Comparison of ENCODE assay signal across 8 cellular contexts in the genomic region with DNA sequence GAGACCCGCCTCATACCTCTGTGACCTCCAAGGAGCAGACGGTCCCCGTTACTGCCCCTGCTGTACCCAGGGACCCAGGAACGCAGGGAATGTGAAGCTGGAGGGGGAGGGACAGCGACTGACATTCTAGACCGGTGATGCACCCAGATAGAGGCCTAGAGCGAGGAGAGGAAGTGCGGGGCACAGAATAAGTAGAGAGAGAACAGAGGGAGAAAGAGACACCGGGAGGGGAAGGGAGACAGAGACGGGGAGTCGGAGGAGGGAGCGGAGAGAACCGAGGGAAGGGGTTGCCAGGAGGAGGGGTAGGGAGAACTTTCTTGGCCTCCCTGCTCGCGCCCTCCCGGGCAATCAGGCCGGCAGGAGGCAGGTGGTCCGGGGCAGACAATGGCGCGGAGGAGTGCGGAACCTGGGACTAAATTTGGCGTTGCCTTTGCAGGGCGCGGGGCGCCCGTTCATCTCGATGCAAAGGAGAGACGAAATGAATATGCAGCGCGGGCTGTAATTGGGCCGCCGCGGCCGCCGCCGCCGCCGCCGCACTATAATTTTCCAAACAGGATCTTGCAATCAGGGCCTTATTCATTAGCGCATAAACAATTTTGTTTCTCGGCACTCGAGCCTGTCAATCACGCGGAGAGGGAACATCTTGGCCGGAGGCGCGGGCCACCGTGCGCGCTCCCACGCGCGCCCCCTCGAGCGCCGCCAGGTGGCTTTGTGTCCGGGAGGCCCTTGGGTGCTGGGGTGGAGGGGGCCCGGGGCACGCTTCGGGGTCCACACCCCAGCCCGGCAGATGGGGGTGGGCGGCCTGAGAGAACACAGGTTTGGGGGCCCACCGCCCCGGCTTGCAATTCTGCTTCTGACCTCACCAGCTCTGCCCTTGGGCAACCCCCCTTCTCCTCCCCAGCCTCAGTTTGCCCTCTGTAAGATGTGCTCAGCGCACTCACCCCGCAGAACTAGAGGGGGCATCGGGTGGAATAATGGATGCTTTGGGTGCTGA. TPM values are rescaled to one million over a fixed set of nuclear protein-coding genes. Genes with fewer than 3 reads are reported as not detected.
DNase-seq lines count a peak whose midpoint lies in the region; ATAC-seq and TF ChIP-seq lines count a peak whose summit lies in the region.

No MANE protein-coding gene starts in this region.

- H3K9me3 ChIP-seq in fibroblast of lung (ENCODE audit: control insufficient read depth, insufficient read depth, low read depth, low read length) = no peaks in the 10 kb centered on the region

- peak overlapping the region; percentile 64 for H3K4me3 Mint-ChIP-seq in T-helper 2 cell treated with Interferon-gamma antibody and Interleukin-4, amounts not matched to agents 5 μg/mL and 100 μg/mL, for 36 hours

- H2AFZ ChIP-seq in fibroblast of lung (ENCODE audit: low read length) = peak overlapping the region; percentile 84

- TF ChIP-seq CTCF in fibroblast of lung (conservative IDR thresholded peaks at IDR 0.05 in 1 of 2, IDR thresholded peaks at IDR 0.05 in 1 of 2; ENCODE audit: low read depth in 1 of 2, low read length in 2 of 2) = peak in 1 of 2 donors; percentile 13

- no peaks in the 10 kb centered on the region for H4K20me1 ChIP-seq in fibroblast of lung (ENCODE audit: control insufficient read depth, extremely low read depth, insufficient read depth, low read length)

- no peaks in the 10 kb centered on the region for H3K36me3 Mint-ChIP-seq in T-helper 2 cell treated with Interferon-gamma antibody and Interleukin-4, amounts not matched to agents 5 μg/mL and 100 μg/mL, for 36 hours (ENCODE audit: low read depth)

- peaks cover 45% of the 10 kb centered on the region for H3K27me3 Mint-ChIP-seq in T-helper 2 cell treated with Interferon-gamma antibody and Interleukin-4, amounts not matched to agents 5 μg/mL and 100 μg/mL, for 36 hours (ENCODE audit: low read depth)

- H3K4me1 Mint-ChIP-seq in T-helper 2 cell treated with Interferon-gamma antibody and Interleukin-4, amounts not matched to agents 5 μg/mL and 100 μg/mL, for 36 hours (ENCODE audit: low read depth) = peaks cover 8% of the 10 kb centered on the region

- peaks cover 10% of the 10 kb centered on the region for H3K4me1 ChIP-seq in fibroblast of lung (ENCODE audit: control insufficient read depth, extremely low read depth, insufficient read depth, low read length)

- H3K27ac ChIP-seq in fibroblast of lung (ENCODE audit: insufficient read depth, low read length) = no peak overlapping the region

- intact Hi-C loops in posterior cingulate gyrus (cut with DNase I) = loop anchor here (5.0 to 10.0 kb wide), 4 partner anchors 138 to 688 kb away; a partner anchor contains a TSS

- H3K36me3 ChIP-seq in fibroblast of lung (ENCODE audit: control insufficient read depth, insufficient read depth, low read length) = no peaks in the 10 kb centered on the region

- ATAC-seq in GM21423 (IDR thresholded peaks at IDR 0.05; ENCODE audit: unreplicated experiment) = no peak

- no peaks in the 10 kb centered on the region for H3K9me3 Mint-ChIP-seq in T-helper 2 cell treated with Interferon-gamma antibody and Interleukin-4, amounts not matched to agents 5 μg/mL and 100 μg/mL, for 36 hours

- H3K27ac Mint-ChIP-seq in T-helper 2 cell treated with Interferon-gamma antibody and Interleukin-4, amounts not matched to agents 5 μg/mL and 100 μg/mL, for 36 hours = no peak overlapping the region

- H3K79me2 ChIP-seq in fibroblast of lung (ENCODE audit: control insufficient read depth, insufficient read depth, low read length) = no peaks in the 10 kb centered on the region

- peak; percentile 72 for DNase-seq in GM03348 (ENCODE audit: low spot score)
- DNase-seq in T-helper 2 cell treated with Interferon-gamma antibody and Interleukin-4, amounts not matched to agents 5 μg/mL and 100 μg/mL, for 36 hours (ENCODE audit: low spot score) = no peak
- peak in 1 of 2 donors; percentile 61 for DNase-seq in fibroblast of lung (ENCODE audit: low read depth in 2 of 2)
- DNase-seq in posterior cingulate gyrus = peak in 6 of 10 donors; percentile 38 to 91 (median 50)
- DNase-seq in cortex of kidney (lab: John Stamatoyannopoulos, UW) = no peak
- no peak for DNase-seq in MV-4-11 (lab: John Stamatoyannopoulos, UW)
- no peak for DNase-seq in stimulated activated CD4-positive, alpha-beta T cell treated with anti-CD3 and anti-CD28 coated beads, Interleukin-12 subunit alpha, Interleukin-12 subunit beta, amount 100 ng/mL, for 4 hours

- no peak overlapping the region for H3K9ac ChIP-seq in fibroblast of lung (ENCODE audit: insufficient read depth, low read length)

- peaks cover 5% of the 10 kb centered on the region for H3K27me3 ChIP-seq in fibroblast of lung (ENCODE audit: control insufficient read depth, insufficient read depth, low read length)

- H3K4me2 ChIP-seq in fibroblast of lung (ENCODE audit: extremely low read depth, insufficient read depth, low read length) = peak overlapping the region; percentile 75

- H3K4me3 ChIP-seq in fibroblast of lung (replicated peaks in 1 of 4; ENCODE audit: control extremely low read depth in 1 of 4, insufficient read depth in 1 of 4, low read depth in 3 of 4, low read length in 4 of 4) = peak overlapping the region; percentile 22 to 48 (median 34)

RNA-seq across cellular contexts. Expression of a gene that starts 32.9 kb away (rescaled TPM):
- 26.6 and 29.0 TPM in 2 replicates for total RNA-seq in fibroblast of lung
- polyA plus RNA-seq in fibroblast of lung = 90.2 and 105 TPM in 2 replicates
- polyA plus RNA-seq in fibroblast of lung (2012) = 92.1 and 107 TPM in 2 replicates
- 24.0 and 24.2 TPM in 2 replicates for polyA minus RNA-seq in fibroblast of lung (ENCODE audit: low replicate concordance)

RNA-seq across cellular contexts. Expression of a gene that starts 33.1 kb away (rescaled TPM):
- total RNA-seq in fibroblast of lung = 0.33 and 0.51 TPM in 2 replicates
- not detected in 2 replicates for polyA plus RNA-seq in fibroblast of lung
- not detected in 2 replicates for polyA plus RNA-seq in fibroblast of lung (2012)
- not detected in 2 replicates for polyA minus RNA-seq in fibroblast of lung (ENCODE audit: low replicate concordance)

RNA-seq across cellular contexts. Expression of a gene that starts 33.5 kb away (rescaled TPM):
- total RNA-seq in fibroblast of lung = 3.9 and 4.8 TPM in 2 replicates
- 3.9 and 5.4 TPM in 2 replicates for polyA plus RNA-seq in fibroblast of lung
- polyA plus RNA-seq in fibroblast of lung (2012) = 3.7 and 4.9 TPM in 2 replicates
- 3.8 and 9.6 TPM in 2 replicates for polyA minus RNA-seq in fibroblast of lung (ENCODE audit: low replicate concordance)

Comparison
In these comparisons a context has a peak if more than half of its experiments do, and no peak if none do; other contexts are left out.
1. DNase-seq: peak in GM03348 (single experiment) and posterior cingulate gyrus (6 of 10); none in T-helper 2 cell treated with Interferon-gamma antibody and Interleukin-4, amounts not matched to agents 5 μg/mL and 100 μg/mL, for 36 hours (single experiment), cortex of kidney (single experiment), MV-4-11 (single experiment) and stimulated activated CD4-positive, alpha-beta T cell treated with anti-CD3 and anti-CD28 coated beads, Interleukin-12 subunit alpha, Interleukin-12 subunit beta, amount 100 ng/mL, for 4 hours (single experiment).